Comparison of ENCODE assay signal across 11 cellular contexts in genomic region chr6:119676971-119677370, GRCh38.
"Had no signal": no experiment of that assay in that cellular context is flagged by ENCODE, and none has a peak within 500 bp of the region (broad histone marks: within the 10 kb centered on the region; RNA-seq: fewer than 3 reads in every experiment).

No MANE protein-coding gene starts in this region.

- H3K4me3 ChIP-seq: breast epithelium, gastroesophageal sphincter, pancreas, skin epidermis, thyroid gland, vagina had no signal

- H3K4me1 ChIP-seq: breast epithelium, gastroesophageal sphincter, pancreas, thyroid gland, vagina had no signal

- H3K27me3 ChIP-seq: breast epithelium, gastroesophageal sphincter, pancreas, thyroid gland, vagina had no signal

- H3K27ac ChIP-seq: breast epithelium, gastroesophageal sphincter, pancreas, skin epidermis, thyroid gland, vagina had no signal

- ATAC-seq: activated naive CD4-positive, alpha-beta T cell treated with anti-CD3 and anti-CD28 coated beads, Interleukin-2, amount 50 U/mL, for 72 hours; activated T-cell treated with anti-CD3 and anti-CD28 coated beads, Interleukin-2, amount 50 U/mL, for 4 hours; gastroesophageal sphincter; pancreas had no signal

- H3K36me3 ChIP-seq: breast epithelium, gastroesophageal sphincter, pancreas, thyroid gland, vagina had no signal

- DNase-seq: activated CD4-positive, alpha-beta memory T cell treated with anti-CD3 and anti-CD28 coated beads for 36 hours; activated effector memory CD4-positive, alpha-beta T cell treated with anti-CD3 and anti-CD28 coated beads, Interleukin-2, amount 50 U/mL, for 16 hours; activated T-cell treated with anti-CD3 and anti-CD28 coated beads, Interleukin-2, amount 50 U/mL, for 4 hours; amygdala; pancreas; thyroid gland had no signal

- H3K9me3 ChIP-seq: breast epithelium, gastroesophageal sphincter, pancreas, thyroid gland, vagina had no signal
